In genomic region chr16:88353691-88354090, GRCh38 we compare ENCODE assay signal across 28 cellular contexts.
"Had no signal": no experiment of that assay in that cellular context is flagged by ENCODE, and none has a peak within 500 bp of the region (broad histone marks: within the 10 kb centered on the region; RNA-seq: fewer than 3 reads in every experiment).

No MANE protein-coding gene starts in this region.

- DNase-seq: activated CD4-positive, alpha-beta memory T cell treated with anti-CD3 and anti-CD28 coated beads for 36 hours; activated CD4-positive, alpha-beta T cell treated with anti-CD3 and anti-CD28 coated beads, Interleukin-2, amount 10 ng/mL, durations not matched to agents 24 days and 14 days; activated CD4-positive, CD25-positive, alpha-beta regulatory T cell treated with anti-CD3 and anti-CD28 coated beads, Interleukin-2, amount 50 U/mL, for 72 hours; activated CD8-positive, alpha-beta memory T cell treated with anti-CD3 and anti-CD28 coated beads, Interleukin-2, amount 50 U/mL, for 4 hours; activated gamma-delta T cell; activated naive CD4-positive, alpha-beta T cell treated with anti-CD3 and anti-CD28 coated beads, Interleukin-2, amount 10 ng/mL, durations not matched to agents 7 days and 5 days; activated naive CD8-positive, alpha-beta T cell treated with anti-CD3 and anti-CD28 coated beads, Interleukin-2, amount 10 ng/mL, durations not matched to agents 7 days and 5 days; activated T-cell treated with anti-CD3 and anti-CD28 coated beads, Interleukin-2, amount 50 U/mL, for 1 hour; amniotic stem cell; colonic mucosa; effector CD8-positive, alpha-beta T cell; esophagus squamous epithelium; foreskin melanocyte; left colon; mesendoderm; retina; stimulated activated naive CD4-positive, alpha-beta T cell had no signal

- H3K9me3 ChIP-seq: breast epithelium, colonic mucosa, esophagus squamous epithelium, mucosa of descending colon, neutrophil, ovary, prostate gland, tibial nerve had no signal

- H3K27ac ChIP-seq: breast epithelium, colonic mucosa, epithelial cell of prostate, esophagus squamous epithelium, neutrophil, ovary, prostate gland, tibial nerve had no signal

- H3K4me1 ChIP-seq: colonic mucosa, esophagus squamous epithelium, prostate gland had no signal

- FAIRE-seq: endometrium, islet of Langerhans had no signal

- H3K36me3 ChIP-seq: breast epithelium, colonic mucosa, esophagus squamous epithelium, neutrophil, ovary, prostate gland, tibial nerve had no signal

- ATAC-seq: left colon; mucosa of descending colon; natural killer cell treated with Interleukin-12 subunit alpha and Interleukin-12 subunit beta and Interleukin-15 and Interleukin-18, amount 100 ng/mL, for 72 hours had no signal

- H3K27me3 ChIP-seq: breast epithelium, colonic mucosa, neutrophil, ovary, tibial nerve had no signal

- H3K4me3 ChIP-seq: breast epithelium, colonic mucosa, esophagus squamous epithelium, lung, mucosa of descending colon, ovary, prostate gland, tibial nerve had no signal
